Comparison of ENCODE assay signal across 1 cellular context in the genomic region with DNA sequence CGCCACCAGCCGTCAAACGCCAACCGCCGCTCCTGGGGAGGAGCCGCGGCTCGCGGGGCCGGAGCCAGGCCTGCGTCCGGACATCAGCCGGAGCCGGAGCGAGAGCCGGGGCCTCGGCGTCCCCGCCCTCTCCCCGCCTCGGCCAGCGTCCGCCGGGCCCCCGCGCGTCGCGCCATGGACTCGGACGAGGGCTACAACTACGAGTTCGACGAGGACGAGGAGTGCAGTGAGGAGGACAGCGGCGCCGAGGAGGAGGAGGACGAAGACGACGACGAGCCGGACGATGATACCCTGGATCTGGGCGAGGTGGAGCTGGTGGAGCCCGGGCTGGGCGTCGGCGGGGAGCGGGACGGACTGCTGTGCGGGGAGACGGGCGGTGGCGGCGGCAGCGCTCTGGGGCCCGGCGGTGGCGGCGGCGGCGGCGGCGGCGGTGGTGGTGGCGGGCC.
TF ChIP-seq lines count a peak whose summit lies in the region.

No MANE protein-coding gene starts in this region.

TF ChIP-seq in IMR-90, 13 proteins besides CTCF, POLR2A, EP300 and RAD21 (continued from another document):
- TF ChIP-seq, protein P1, sequence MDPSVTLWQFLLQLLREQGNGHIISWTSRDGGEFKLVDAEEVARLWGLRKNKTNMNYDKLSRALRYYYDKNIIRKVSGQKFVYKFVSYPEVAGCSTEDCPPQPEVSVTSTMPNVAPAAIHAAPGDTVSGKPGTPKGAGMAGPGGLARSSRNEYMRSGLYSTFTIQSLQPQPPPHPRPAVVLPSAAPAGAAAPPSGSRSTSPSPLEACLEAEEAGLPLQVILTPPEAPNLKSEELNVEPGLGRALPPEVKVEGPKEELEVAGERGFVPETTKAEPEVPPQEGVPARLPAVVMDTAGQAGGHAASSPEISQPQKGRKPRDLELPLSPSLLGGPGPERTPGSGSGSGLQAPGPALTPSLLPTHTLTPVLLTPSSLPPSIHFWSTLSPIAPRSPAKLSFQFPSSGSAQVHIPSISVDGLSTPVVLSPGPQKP (IDR thresholded peaks at IDR 0.05; ENCODE audit: borderline replicate concordance, low read depth, low read length): no peak
